ENCODE assay signal across 1 cellular context in the genomic region with DNA sequence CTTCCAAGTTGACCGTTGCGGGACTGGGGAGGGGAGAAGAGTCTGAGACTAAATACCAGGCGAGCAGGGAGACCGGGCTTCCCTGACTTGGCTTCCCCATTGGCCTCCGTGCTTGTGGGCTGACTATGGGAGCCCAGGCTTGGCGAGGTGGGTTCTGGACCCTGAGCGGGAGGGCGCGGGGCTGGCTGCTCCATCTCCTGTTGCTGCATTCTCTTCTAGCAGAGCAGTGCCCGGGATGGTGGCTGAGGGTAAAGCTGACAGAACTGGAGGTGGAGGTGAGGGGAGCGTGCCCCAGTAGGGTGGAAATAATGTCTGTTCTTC.
TF ChIP-seq lines count a peak whose summit lies in the region.

No MANE protein-coding gene starts in this region.

TF ChIP-seq in HepG2, 621 proteins besides CTCF, POLR2A, EP300 and RAD21:
- no peak for TF ChIP-seq ZNF562 (CRISPR knock-in tag; IDR thresholded peaks at IDR 0.05; ENCODE audit: borderline replicate concordance)
- no peak for TF ChIP-seq NKX3-1 (CRISPR knock-in tag; IDR thresholded peaks at IDR 0.05)
- no peak for TF ChIP-seq KLF6 (CRISPR knock-in tag; IDR thresholded peaks at IDR 0.05)
- TF ChIP-seq, protein P1, sequence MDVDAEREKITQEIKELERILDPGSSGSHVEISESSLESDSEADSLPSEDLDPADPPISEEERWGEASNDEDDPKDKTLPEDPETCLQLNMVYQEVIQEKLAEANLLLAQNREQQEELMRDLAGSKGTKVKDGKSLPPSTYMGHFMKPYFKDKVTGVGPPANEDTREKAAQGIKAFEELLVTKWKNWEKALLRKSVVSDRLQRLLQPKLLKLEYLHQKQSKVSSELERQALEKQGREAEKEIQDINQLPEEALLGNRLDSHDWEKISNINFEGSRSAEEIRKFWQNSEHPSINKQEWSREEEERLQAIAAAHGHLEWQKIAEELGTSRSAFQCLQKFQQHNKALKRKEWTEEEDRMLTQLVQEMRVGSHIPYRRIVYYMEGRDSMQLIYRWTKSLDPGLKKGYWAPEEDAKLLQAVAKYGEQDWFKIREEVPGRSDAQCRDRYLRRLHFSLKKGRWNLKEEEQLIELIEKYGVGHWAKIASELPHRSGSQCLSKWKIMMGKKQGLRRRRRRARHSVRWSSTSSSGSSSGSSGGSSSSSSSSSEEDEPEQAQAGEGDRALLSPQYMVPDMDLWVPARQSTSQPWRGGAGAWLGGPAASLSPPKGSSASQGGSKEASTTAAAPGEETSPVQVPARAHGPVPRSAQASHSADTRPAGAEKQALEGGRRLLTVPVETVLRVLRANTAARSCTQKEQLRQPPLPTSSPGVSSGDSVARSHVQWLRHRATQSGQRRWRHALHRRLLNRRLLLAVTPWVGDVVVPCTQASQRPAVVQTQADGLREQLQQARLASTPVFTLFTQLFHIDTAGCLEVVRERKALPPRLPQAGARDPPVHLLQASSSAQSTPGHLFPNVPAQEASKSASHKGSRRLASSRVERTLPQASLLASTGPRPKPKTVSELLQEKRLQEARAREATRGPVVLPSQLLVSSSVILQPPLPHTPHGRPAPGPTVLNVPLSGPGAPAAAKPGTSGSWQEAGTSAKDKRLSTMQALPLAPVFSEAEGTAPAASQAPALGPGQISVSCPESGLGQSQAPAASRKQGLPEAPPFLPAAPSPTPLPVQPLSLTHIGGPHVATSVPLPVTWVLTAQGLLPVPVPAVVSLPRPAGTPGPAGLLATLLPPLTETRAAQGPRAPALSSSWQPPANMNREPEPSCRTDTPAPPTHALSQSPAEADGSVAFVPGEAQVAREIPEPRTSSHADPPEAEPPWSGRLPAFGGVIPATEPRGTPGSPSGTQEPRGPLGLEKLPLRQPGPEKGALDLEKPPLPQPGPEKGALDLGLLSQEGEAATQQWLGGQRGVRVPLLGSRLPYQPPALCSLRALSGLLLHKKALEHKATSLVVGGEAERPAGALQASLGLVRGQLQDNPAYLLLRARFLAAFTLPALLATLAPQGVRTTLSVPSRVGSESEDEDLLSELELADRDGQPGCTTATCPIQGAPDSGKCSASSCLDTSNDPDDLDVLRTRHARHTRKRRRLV (CRISPR knock-in tag; IDR thresholded peaks at IDR 0.05), result no peak
- TF ChIP-seq, protein P2, sequence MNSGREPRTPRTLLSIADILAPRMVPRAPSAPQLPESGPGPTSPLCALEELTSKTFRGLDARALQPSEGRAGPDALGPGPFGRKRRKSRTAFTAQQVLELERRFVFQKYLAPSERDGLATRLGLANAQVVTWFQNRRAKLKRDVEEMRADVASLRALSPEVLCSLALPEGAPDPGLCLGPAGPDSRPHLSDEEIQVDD (CRISPR knock-in tag; IDR thresholded peaks at IDR 0.05; ENCODE audit: borderline replicate concordance), result no peak
- TF ChIP-seq ZNF121 (CRISPR knock-in tag; IDR thresholded peaks at IDR 0.05), result no peak
- TF ChIP-seq, protein P3, sequence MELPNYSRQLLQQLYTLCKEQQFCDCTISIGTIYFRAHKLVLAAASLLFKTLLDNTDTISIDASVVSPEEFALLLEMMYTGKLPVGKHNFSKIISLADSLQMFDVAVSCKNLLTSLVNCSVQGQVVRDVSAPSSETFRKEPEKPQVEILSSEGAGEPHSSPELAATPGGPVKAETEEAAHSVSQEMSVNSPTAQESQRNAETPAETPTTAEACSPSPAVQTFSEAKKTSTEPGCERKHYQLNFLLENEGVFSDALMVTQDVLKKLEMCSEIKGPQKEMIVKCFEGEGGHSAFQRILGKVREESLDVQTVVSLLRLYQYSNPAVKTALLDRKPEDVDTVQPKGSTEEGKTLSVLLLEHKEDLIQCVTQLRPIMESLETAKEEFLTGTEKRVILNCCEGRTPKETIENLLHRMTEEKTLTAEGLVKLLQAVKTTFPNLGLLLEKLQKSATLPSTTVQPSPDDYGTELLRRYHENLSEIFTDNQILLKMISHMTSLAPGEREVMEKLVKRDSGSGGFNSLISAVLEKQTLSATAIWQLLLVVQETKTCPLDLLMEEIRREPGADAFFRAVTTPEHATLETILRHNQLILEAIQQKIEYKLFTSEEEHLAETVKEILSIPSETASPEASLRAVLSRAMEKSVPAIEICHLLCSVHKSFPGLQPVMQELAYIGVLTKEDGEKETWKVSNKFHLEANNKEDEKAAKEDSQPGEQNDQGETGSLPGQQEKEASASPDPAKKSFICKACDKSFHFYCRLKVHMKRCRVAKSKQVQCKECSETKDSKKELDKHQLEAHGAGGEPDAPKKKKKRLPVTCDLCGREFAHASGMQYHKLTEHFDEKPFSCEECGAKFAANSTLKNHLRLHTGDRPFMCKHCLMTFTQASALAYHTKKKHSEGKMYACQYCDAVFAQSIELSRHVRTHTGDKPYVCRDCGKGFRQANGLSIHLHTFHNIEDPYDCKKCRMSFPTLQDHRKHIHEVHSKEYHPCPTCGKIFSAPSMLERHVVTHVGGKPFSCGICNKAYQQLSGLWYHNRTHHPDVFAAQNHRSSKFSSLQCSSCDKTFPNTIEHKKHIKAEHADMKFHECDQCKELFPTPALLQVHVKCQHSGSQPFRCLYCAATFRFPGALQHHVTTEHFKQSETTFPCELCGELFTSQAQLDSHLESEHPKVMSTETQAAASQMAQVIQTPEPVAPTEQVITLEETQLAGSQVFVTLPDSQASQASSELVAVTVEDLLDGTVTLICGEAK (IDR thresholded peaks at IDR 0.05), result no peak
- TF ChIP-seq, protein P3 (CRISPR knock-in tag; IDR thresholded peaks at IDR 0.05), result no peak
- TF ChIP-seq CBX5 (CRISPR knock-in tag; IDR thresholded peaks at IDR 0.05; ENCODE audit: borderline replicate concordance), result no peak
TF ChIP-seq in HepG2: peak in this region for 0.
